ENCODE assay signal across 8 cellular contexts in the genomic region with DNA sequence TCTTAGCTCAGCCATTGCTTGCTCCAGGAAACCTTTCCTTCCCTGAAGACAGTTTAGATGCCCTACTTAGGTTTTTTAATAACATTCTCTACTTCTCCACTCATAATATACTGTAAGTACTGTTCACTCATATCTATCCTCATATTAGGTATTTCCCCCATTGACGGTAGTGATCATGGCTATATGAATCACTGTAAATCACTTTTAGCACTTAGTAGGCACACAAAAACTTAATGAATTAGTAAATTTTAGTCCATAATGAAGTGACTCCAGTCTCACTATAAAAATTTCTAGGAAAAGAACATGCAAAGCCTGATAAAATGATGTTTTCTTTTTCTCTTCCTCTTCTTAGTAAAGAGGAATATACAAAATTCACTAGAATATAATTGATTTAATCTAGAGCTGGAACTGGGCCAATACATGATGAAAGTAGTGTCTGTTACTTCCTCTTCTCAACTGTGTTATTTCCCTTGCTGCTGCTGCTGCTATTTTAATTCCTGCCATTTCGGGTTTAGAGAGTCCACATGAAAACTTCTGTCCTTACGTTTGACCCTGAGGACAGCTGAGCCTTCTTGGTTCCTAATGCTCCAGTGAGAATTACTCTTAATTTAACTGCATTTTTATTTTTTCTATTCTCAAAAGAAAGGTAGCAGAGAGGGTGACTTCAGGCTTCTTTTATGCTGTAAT.
DNase-seq lines count a peak whose midpoint lies in the region; ATAC-seq and TF ChIP-seq lines count a peak whose summit lies in the region.

No MANE protein-coding gene starts in this region.

- no peak overlapping the region for H3K9ac ChIP-seq in OCI-LY1 (ENCODE audit: low read length)

- peak; percentile 26 for DNase-seq in GM12864 (ENCODE audit: low read depth)
- DNase-seq in left ventricle myocardium inferior = no peak
- no peak for DNase-seq in COR-L47 (lab: John Stamatoyannopoulos, UW)
- DNase-seq in SHP77 (lab: John Stamatoyannopoulos, UW) = no peak
- DNase-seq in ACHN = no peak
- no peak for DNase-seq in effector CD4-positive, alpha-beta T cell

- no peaks in the 10 kb centered on the region for H3K27me3 ChIP-seq in OCI-LY1 (ENCODE audit: insufficient read depth, low read length)
- no peaks in the 10 kb centered on the region for H3K27me3 ChIP-seq in left ventricle myocardium inferior (ENCODE audit: low read depth)

- in situ Hi-C loops in ACHN (cut with HindIII; ENCODE audit: low pct_ligation_motif_present, low pct_unique_long_range_greater_than_20kb, low sequenced_read_pairs) = no loop called here

- no peaks in the 10 kb centered on the region for H3K9me2 ChIP-seq in OCI-LY1 (ENCODE audit: low read depth, low read length)

- H3K27ac ChIP-seq in OCI-LY1 (ENCODE audit: low read depth, low read length, poor library complexity, severe bottlenecking) (peak overlapping the region; percentile 80), left ventricle myocardium inferior (replicated peaks) (peak overlapping the region; percentile 27)

- TF ChIP-seq CTCF in GM12864 (IDR thresholded peaks at IDR 0.05; ENCODE audit: low read depth, low read length, missing control alignments) = no peak
- no peak for TF ChIP-seq CTCF in OCI-LY1 (IDR thresholded peaks at IDR 0.05; ENCODE audit: low read length)
- TF ChIP-seq CTCF in left ventricle myocardium inferior (IDR thresholded peaks at IDR 0.05; ENCODE audit: borderline replicate concordance) = no peak

- intact Hi-C loops in left ventricle myocardium inferior (cut with micrococcal nuclease) = no loop called here

- peaks cover 27% of the 10 kb centered on the region for H3K4me1 ChIP-seq in OCI-LY1 (ENCODE audit: insufficient read depth, low read length, severe bottlenecking)
- H3K4me1 ChIP-seq in left ventricle myocardium inferior = peaks cover 15% of the 10 kb centered on the region

- no peak overlapping the region for H2AFZ ChIP-seq in OCI-LY1 (ENCODE audit: low read length)

- H3F3A ChIP-seq in OCI-LY1 (ENCODE audit: insufficient read depth, low read length) = peaks cover 5% of the 10 kb centered on the region

- H3K4me2 ChIP-seq in OCI-LY1 (ENCODE audit: low read length) = peak overlapping the region; percentile 21; the same call in 1 of the 2 replicates

- H3K4me3 ChIP-seq in GM12864 (ENCODE audit: low read depth, low read length) = no peak overlapping the region
- peak overlapping the region; percentile 7 for H3K4me3 ChIP-seq in OCI-LY1 (ENCODE audit: low read depth, low read length, poor library complexity, severe bottlenecking)
- no peak overlapping the region for H3K4me3 ChIP-seq in left ventricle myocardium inferior

- H3K36me3 ChIP-seq in OCI-LY1 (ENCODE audit: insufficient read depth, low read length) = peaks cover 76% of the 10 kb centered on the region
- peaks cover 50% of the 10 kb centered on the region for H3K36me3 ChIP-seq in left ventricle myocardium inferior

- no peaks in the 10 kb centered on the region for H3K9me3 ChIP-seq in OCI-LY1 (ENCODE audit: low read length)
- H3K9me3 ChIP-seq in left ventricle myocardium inferior (replicated peaks) = no peaks in the 10 kb centered on the region

- no peaks in the 10 kb centered on the region for H3K79me2 ChIP-seq in OCI-LY1 (ENCODE audit: insufficient read depth, low read length)

- no peaks in the 10 kb centered on the region for H4K20me1 ChIP-seq in OCI-LY1 (ENCODE audit: insufficient read depth, low read length)

- ATAC-seq in GM21723 (IDR thresholded peaks at IDR 0.05; ENCODE audit: unreplicated experiment) = peak; percentile 67
